Comparison of ENCODE assay signal across 1 cellular context in the genomic region with DNA sequence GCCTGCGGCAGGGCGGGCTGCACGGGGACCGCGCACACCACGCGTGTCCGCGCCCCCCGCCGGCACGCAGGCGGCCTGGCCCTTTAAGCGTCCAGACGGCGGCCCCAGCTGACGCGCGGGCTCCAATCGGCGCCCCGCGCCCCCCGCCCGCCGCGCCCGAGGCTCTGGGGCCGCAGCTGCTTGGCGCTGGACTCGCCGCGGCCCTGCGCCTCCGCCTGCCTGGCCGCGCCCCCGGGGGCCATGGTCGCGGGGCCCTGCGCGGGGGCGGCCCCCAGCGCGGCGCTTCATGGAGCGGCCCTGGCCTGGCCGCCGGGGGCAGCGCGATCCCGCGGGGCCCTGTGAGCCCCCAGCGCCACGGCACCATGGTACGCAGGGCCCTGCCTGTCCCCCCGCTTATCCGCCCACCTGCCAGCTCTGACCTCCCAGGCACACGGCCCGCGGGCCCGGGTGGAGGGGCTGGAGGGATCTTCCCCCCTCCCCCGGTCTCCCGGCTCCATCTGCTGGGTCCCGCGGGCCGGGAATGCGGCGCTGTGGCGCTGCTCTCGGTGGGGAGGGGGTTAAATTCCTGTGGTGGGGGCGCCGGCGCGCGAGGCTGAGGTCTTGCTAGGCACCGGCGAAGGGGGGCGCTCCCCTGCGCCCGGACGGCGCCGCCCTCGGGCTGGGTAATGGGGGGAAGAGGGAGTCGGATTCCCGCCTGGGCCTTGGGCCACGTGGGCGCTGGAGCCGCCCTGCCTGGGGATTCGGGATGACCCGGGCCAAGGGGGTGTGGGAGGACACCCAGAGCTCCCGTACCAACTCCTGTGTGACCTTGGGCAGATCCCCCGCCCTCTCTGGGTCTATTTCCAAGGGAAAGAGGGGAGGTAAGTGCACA.
TF ChIP-seq lines count a peak whose summit lies in the region.

No MANE protein-coding gene starts in this region.

TF ChIP-seq in HCT116, 20 proteins besides CTCF, POLR2A, EP300 and RAD21 (continued from another document):
- TF ChIP-seq, protein P1, sequence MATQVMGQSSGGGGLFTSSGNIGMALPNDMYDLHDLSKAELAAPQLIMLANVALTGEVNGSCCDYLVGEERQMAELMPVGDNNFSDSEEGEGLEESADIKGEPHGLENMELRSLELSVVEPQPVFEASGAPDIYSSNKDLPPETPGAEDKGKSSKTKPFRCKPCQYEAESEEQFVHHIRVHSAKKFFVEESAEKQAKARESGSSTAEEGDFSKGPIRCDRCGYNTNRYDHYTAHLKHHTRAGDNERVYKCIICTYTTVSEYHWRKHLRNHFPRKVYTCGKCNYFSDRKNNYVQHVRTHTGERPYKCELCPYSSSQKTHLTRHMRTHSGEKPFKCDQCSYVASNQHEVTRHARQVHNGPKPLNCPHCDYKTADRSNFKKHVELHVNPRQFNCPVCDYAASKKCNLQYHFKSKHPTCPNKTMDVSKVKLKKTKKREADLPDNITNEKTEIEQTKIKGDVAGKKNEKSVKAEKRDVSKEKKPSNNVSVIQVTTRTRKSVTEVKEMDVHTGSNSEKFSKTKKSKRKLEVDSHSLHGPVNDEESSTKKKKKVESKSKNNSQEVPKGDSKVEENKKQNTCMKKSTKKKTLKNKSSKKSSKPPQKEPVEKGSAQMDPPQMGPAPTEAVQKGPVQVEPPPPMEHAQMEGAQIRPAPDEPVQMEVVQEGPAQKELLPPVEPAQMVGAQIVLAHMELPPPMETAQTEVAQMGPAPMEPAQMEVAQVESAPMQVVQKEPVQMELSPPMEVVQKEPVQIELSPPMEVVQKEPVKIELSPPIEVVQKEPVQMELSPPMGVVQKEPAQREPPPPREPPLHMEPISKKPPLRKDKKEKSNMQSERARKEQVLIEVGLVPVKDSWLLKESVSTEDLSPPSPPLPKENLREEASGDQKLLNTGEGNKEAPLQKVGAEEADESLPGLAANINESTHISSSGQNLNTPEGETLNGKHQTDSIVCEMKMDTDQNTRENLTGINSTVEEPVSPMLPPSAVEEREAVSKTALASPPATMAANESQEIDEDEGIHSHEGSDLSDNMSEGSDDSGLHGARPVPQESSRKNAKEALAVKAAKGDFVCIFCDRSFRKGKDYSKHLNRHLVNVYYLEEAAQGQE (IDR thresholded peaks at IDR 0.05; ENCODE audit: low read depth), result no peak
- TF ChIP-seq, protein P2, sequence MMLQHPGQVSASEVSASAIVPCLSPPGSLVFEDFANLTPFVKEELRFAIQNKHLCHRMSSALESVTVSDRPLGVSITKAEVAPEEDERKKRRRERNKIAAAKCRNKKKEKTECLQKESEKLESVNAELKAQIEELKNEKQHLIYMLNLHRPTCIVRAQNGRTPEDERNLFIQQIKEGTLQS (IDR thresholded peaks at IDR 0.05), result no peak
